In the genomic region with DNA sequence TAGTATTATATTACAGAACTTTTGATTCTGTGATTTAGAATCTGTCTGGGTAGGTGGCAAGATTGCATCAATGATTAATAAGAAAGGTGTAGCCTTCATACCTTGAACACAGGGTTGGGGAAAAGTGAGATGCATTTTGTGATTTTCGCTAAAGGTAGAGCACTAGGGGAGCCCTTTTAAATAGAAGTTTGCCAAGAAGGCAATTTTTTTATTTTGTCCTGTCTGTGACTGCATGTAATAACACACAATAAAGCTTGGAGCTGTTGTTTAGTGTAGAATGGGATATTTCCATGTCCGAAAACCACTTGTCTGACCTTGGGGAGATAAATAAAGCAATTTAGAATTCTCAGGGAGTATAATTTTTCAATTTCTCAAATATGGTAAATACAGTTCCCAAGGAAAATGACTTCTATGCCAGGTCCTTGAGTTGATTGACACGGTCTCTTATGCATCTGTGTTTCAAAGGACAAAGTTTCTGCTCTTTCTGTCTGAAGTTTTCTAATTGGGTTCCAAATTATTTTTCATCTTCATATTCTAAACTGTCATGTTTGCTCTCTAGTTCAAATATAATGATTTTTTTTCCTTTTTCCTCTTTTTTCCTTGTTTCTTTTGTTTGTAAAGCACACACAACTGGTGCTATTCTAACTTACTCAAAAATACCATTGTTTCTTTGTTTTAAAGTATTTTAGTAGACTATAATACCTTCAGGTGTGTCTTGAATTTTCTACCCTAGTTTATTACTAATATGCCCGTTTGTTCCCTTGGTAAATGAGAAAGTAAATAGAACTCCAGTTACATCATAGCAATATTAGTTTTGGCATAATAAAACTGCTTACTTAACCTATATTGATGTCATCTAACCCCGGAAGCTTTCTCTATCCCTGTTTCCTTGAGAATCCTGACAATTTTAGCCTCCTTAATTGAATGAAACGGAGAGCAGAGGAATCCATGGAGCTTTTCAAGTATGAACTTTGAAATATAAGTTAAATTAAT, we compare ENCODE assay signal across 28 cellular contexts.
A peak's percentile ranks its signal among the peaks of the same experiment; 100 is the strongest.
DNase-seq lines count a peak whose midpoint lies in the region; ATAC-seq, FAIRE-seq and TF ChIP-seq lines count a peak whose summit lies in the region.
"Had no signal": no experiment of that assay in that cellular context is flagged by ENCODE, and none has a peak within 500 bp of the region (broad histone marks: within the 10 kb centered on the region; RNA-seq: fewer than 3 reads in every experiment).

No MANE protein-coding gene starts in this region.

- H3K36me3 ChIP-seq in left ventricle myocardium inferior, result peaks cover 33% of the 10 kb centered on the region
- H3K36me3 ChIP-seq in K562 (ENCODE audit: control insufficient read depth, insufficient read depth, low read length), result no peaks in the 10 kb centered on the region
- no peaks in the 10 kb centered on the region for H3K36me3 ChIP-seq in thoracic aorta
- H3K36me3 ChIP-seq: uterus had no signal

- CTCF ChIA-PET in K562 (lab: Yijun Ruan, JAX; ENCODE audit: low intra/inter-chr PET ratio), result no interaction called here

- TF ChIP-seq EP300 in K562 (IDR thresholded peaks at IDR 0.05; ENCODE audit: low read length), result no peak

- no peaks in the 10 kb centered on the region for H3K9me1 ChIP-seq in K562 (ENCODE audit: control insufficient read depth, insufficient read depth, low read length)

- POLR2A ChIA-PET in K562 (lab: Yijun Ruan, JAX), result no interaction called here

- H3K9me3 ChIP-seq in left ventricle myocardium inferior (replicated peaks), result no peaks in the 10 kb centered on the region
- no peaks in the 10 kb centered on the region for H3K9me3 ChIP-seq in K562 (replicated peaks; ENCODE audit: control insufficient read depth, insufficient read depth, low read depth, low read length)
- H3K9me3 ChIP-seq in thoracic aorta, result no peaks in the 10 kb centered on the region
- H3K9me3 ChIP-seq: gastroesophageal sphincter, uterus had no signal

- H3K4me3 ChIP-seq in left ventricle myocardium inferior (no peak overlapping the region), K562 (no peak overlapping the region), thoracic aorta (no peak overlapping the region)
- H3K4me3 ChIP-seq: gastroesophageal sphincter, uterus had no signal

- no peaks in the 10 kb centered on the region for H4K20me1 ChIP-seq in K562 (replicated peaks; ENCODE audit: control insufficient read depth, insufficient read depth, low read length)

- intact Hi-C loops in left ventricle myocardium inferior (cut with micrococcal nuclease) (no loop called here), left ventricle myocardium superior (cut with micrococcal nuclease) (no loop called here), K562 (cut with micrococcal nuclease) (no loop called here), left colon (cut with DNase I, micrococcal nuclease) (no loop called here)

- FAIRE-seq in K562 (lab: Jason Lieb, UNC), result peak; percentile 29
- FAIRE-seq: keratinocyte, TTC549 had no signal

- no peak overlapping the region for H3K4me2 ChIP-seq in K562 (ENCODE audit: insufficient read depth, low read length)

- 50% methylated on average over 6 of the region's 6 CpGs for WGBS in K562 (ENCODE audit: insufficient coverage, low coverage, missing lambda C conversion rate)

- H2AFZ ChIP-seq in K562 (ENCODE audit: low read depth, low read length), result no peak overlapping the region

- H3K27ac ChIP-seq in left ventricle myocardium inferior (replicated peaks) (no peak overlapping the region), K562 (ENCODE audit: extremely low read depth, low read depth, low read length) (no peak overlapping the region), thoracic aorta (no peak overlapping the region)
- H3K27ac ChIP-seq: gastroesophageal sphincter, uterus had no signal

- TF ChIP-seq POLR2A in K562 (conservative IDR thresholded peaks at IDR 0.05), result no peak

- TF ChIP-seq RAD21 in K562 (CRISPR knock-in tag; conservative IDR thresholded peaks at IDR 0.05 in 1 of 2, IDR thresholded peaks at IDR 0.05 in 1 of 2), result no peak

- no peak overlapping the region for H3K9ac ChIP-seq in K562 (ENCODE audit: insufficient read depth in 1 of 2, low read depth in 2 of 2, low read length in 2 of 2)

- DNase-seq in left ventricle myocardium inferior, result no peak
- no peak for DNase-seq in left ventricle myocardium superior
- no peak for DNase-seq in K562 (ENCODE audit: extremely low read depth in 1 of 4, low spot score in 3 of 4)
- DNase-seq in left colon, result no peak
- DNase-seq in thoracic aorta (ENCODE audit: low spot score), result no peak
- DNase-seq in DMS 273 treated with DMSO at 0.1 percent for 48 hours (lab: John Stamatoyannopoulos, UW), result no peak
- DNase-seq in occipital lobe (lab: John Stamatoyannopoulos, UW), result no peak
- no peak for DNase-seq in NCI-H774 (lab: John Stamatoyannopoulos, UW)
- DNase-seq: activated naive CD4-positive, alpha-beta T cell treated with Interleukin-2 at 50 U/mL for 16 hours; activated T-cell treated with anti-CD3 and anti-CD28 coated beads, Interleukin-2, amount 50 U/mL, for 48 hours; C1 segment of cervical spinal cord; central memory CD4-positive, alpha-beta T cell; GOT3; KBM-7; mesenchymal stem cell; naive thymus-derived CD4-positive, alpha-beta T cell; NCI-H1694; NCI-H2227 treated with DMSO at 0.1 percent for 48 hours; NCI-H82; OCI-M1; substantia nigra; SW 1271; uterus had no signal

- H3K27me3 ChIP-seq in left ventricle myocardium inferior (ENCODE audit: low read depth) (no peaks in the 10 kb centered on the region), K562 (ENCODE audit: control insufficient read depth in 2 of 2, insufficient read depth in 2 of 2, low read length in 2 of 2) (no peaks in the 10 kb centered on the region), thoracic aorta (replicated peaks; ENCODE audit: insufficient read depth) (no peaks in the 10 kb centered on the region)
- H3K27me3 ChIP-seq: gastroesophageal sphincter, uterus had no signal

- no peaks in the 10 kb centered on the region for H3K79me2 ChIP-seq in K562 (ENCODE audit: control insufficient read depth, insufficient read depth, low read length)

- TF ChIP-seq CTCF in left ventricle myocardium inferior (IDR thresholded peaks at IDR 0.05; ENCODE audit: borderline replicate concordance), result peak; percentile 18
- TF ChIP-seq CTCF in K562 (IDR thresholded peaks at IDR 0.05 in 2 of 3, conservative IDR thresholded peaks at IDR 0.05 in 1 of 3; ENCODE audit: insufficient read depth in 2 of 3, low read depth in 1 of 3, low read length in 3 of 3), result no peak
- no peak for TF ChIP-seq CTCF in thoracic aorta (IDR thresholded peaks at IDR 0.05)

- no TSS peak for BruUV-seq in K562 (replicated peaks; lab: Mats Ljungman, UMichigan)

- ATAC-seq in left ventricle myocardium superior, result no peak
- ATAC-seq in K562, result no peak
- peak; percentile 72 for ATAC-seq in left colon
- peak; percentile 70 for ATAC-seq in thoracic aorta (ENCODE audit: insufficient number of reproducible peaks, low FRiP score, low read depth)
- ATAC-seq: esophagus mucosa; gastroesophageal sphincter; naive thymus-derived CD4-positive, alpha-beta T cell; Right ventricle myocardium inferior had no signal

- in situ Hi-C loops in K562 (cut with MboI), result no loop called here

- H3K4me1 ChIP-seq in left ventricle myocardium inferior (no peaks in the 10 kb centered on the region), K562 (replicated peaks in 1 of 2; ENCODE audit: control insufficient read depth in 2 of 2, insufficient read depth in 2 of 2, low read length in 2 of 2) (no peaks in the 10 kb centered on the region), thoracic aorta (ENCODE audit: control insufficient read depth in 1 of 2, low read depth in 2 of 2) (peaks cover 4 to 15% of the 10 kb centered on the region in 2 donors)
- H3K4me1 ChIP-seq: gastroesophageal sphincter, uterus had no signal

TF ChIP-seq in K562, 482 proteins besides CTCF, POLR2A, EP300 and RAD21:
- TF ChIP-seq MCM3 (IDR thresholded peaks at IDR 0.05) (no peak), FOXK2 (conservative IDR thresholded peaks at IDR 0.05 in 1 of 2, IDR thresholded peaks at IDR 0.05 in 1 of 2; ENCODE audit: low read depth in 2 of 2) (no peak), STAT5B (CRISPR knock-in tag; IDR thresholded peaks at IDR 0.05) (no peak), GABPB1 (CRISPR knock-in tag; IDR thresholded peaks at IDR 0.05) (no peak)

Comparison
In these comparisons a context has a peak if more than half of its experiments do, and no peak if none do; other contexts are left out.
1. ATAC-seq: peak in left colon (single experiment) and thoracic aorta (single experiment); none in left ventricle myocardium superior (single experiment) and K562 (single experiment).